Comparison of ENCODE assay signal across 11 cellular contexts in the genomic region with DNA sequence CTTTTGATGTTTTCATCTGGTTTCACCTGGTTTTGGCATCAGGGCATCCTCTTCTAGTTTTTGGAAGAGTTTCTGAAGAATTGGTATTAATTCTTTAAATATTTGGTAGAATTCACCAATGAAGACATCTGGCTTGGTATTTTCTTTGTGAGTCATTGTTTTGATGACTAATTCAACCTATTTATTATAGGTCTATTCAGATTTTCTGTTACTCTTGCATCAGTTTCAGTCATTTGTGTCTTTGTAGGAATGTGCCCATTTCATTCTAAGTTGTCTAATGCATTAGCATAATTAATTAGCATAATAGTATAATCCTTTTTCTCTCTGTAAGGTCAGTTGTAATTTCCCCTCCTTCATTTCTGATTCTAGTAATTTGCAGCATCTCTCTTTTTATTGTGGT. TPM values are rescaled to one million over a fixed set of nuclear protein-coding genes. Genes with fewer than 3 reads are reported as not detected.
DNase-seq lines count a peak whose midpoint lies in the region; ATAC-seq and TF ChIP-seq lines count a peak whose summit lies in the region.
"Had no signal": no experiment of that assay in that cellular context is flagged by ENCODE, and none has a peak within 500 bp of the region (broad histone marks: within the 10 kb centered on the region; RNA-seq: fewer than 3 reads in every experiment).

No MANE protein-coding gene starts in this region.

- no peak overlapping the region for H3K4me3 Mint-ChIP-seq in CD14-positive monocyte
- no peak overlapping the region for H3K4me3 Mint-ChIP-seq in activated naive CD8-positive, alpha-beta T cell
- H3K4me3 Mint-ChIP-seq in nephron progenitor cell = no peak overlapping the region
- H3K4me3 Mint-ChIP-seq: stimulated activated naive B cell treated with anti-CD40 and anti-IgM and Interleukin-4, amounts not matched to agents 10 μg/mL and 1 μg/mL and 100 μg/mL, for 72 hours had no signal

- DNase-seq in CD14-positive monocyte (ENCODE audit: low spot score) = no peak
- DNase-seq in foreskin fibroblast = peak; percentile 37 to 78
- no peak for DNase-seq in nephron progenitor cell
- DNase-seq in SHP77 treated with DMSO at 0.1 percent for 48 hours (lab: John Stamatoyannopoulos, UW) = no peak
- DNase-seq: heart left ventricle; NCI-H187; stimulated activated naive B cell treated with anti-CD40 and anti-IgM and Interleukin-4, amounts not matched to agents 10 μg/mL and 1 μg/mL and 100 μg/mL, for 72 hours had no signal

- peak overlapping the region; percentile 96 for H3K27ac ChIP-seq in HUES48 (ENCODE audit: low read depth, low read length)

- peaks cover 27% of the 10 kb centered on the region for H3K4me1 ChIP-seq in HUES48 (ENCODE audit: control insufficient read depth, insufficient read depth, low read length)

- H3K9ac ChIP-seq in HUES48 (ENCODE audit: low read depth, low read length) = peak overlapping the region; percentile 53; the same call in 1 of the 2 replicates

- H3K4me3 ChIP-seq in HUES48 (ENCODE audit: low read depth, low read length) (peak overlapping the region; percentile 40; the same call in 1 of the 2 replicates), foreskin fibroblast (ENCODE audit: low read depth in 1 of 2, low read length in 2 of 2) (no peak overlapping the region)
- H3K4me3 ChIP-seq: heart left ventricle had no signal

- H3K9me3 Mint-ChIP-seq in CD14-positive monocyte (peaks cover 0 to 4% (median 2%) of the 10 kb centered on the region in 7 donors), nephron progenitor cell (no peaks in the 10 kb centered on the region)
- H3K9me3 Mint-ChIP-seq in activated naive CD8-positive, alpha-beta T cell (ENCODE audit: low read depth) = no peaks in the 10 kb centered on the region
- H3K9me3 Mint-ChIP-seq: stimulated activated naive B cell treated with anti-CD40 and anti-IgM and Interleukin-4, amounts not matched to agents 10 μg/mL and 1 μg/mL and 100 μg/mL, for 72 hours had no signal

- ATAC-seq in GM18517 (IDR thresholded peaks at IDR 0.05; ENCODE audit: unreplicated experiment) (no peak), GM19351 (IDR thresholded peaks at IDR 0.05; ENCODE audit: unreplicated experiment) (no peak)
- ATAC-seq: heart left ventricle had no signal

- no peaks in the 10 kb centered on the region for H3K36me3 ChIP-seq in HUES48 (ENCODE audit: control insufficient read depth, insufficient read depth, low read length)
- H3K36me3 ChIP-seq: heart left ventricle had no signal

- H3K4me1 Mint-ChIP-seq in CD14-positive monocyte (peaks cover 88% of the 10 kb centered on the region), nephron progenitor cell (peaks cover 7% of the 10 kb centered on the region)
- H3K4me1 Mint-ChIP-seq in activated naive CD8-positive, alpha-beta T cell (ENCODE audit: low read depth) = peaks cover 22% of the 10 kb centered on the region

- H3K36me3 Mint-ChIP-seq in CD14-positive monocyte (peaks cover 3 to 5% of the 10 kb centered on the region in 2 donors), nephron progenitor cell (ENCODE audit: low read depth) (no peaks in the 10 kb centered on the region)
- no peaks in the 10 kb centered on the region for H3K36me3 Mint-ChIP-seq in activated naive CD8-positive, alpha-beta T cell
- H3K36me3 Mint-ChIP-seq: stimulated activated naive B cell treated with anti-CD40 and anti-IgM and Interleukin-4, amounts not matched to agents 10 μg/mL and 1 μg/mL and 100 μg/mL, for 72 hours had no signal

- H3K27me3 Mint-ChIP-seq in CD14-positive monocyte (ENCODE audit: low read depth in 3 of 3) (peaks cover 0 to 2% (median 0%) of the 10 kb centered on the region in 3 donors), nephron progenitor cell (ENCODE audit: low read depth, poor library complexity) (peaks cover 33% of the 10 kb centered on the region)
- no peaks in the 10 kb centered on the region for H3K27me3 Mint-ChIP-seq in activated naive CD8-positive, alpha-beta T cell

- intact Hi-C loops in CD14-positive monocyte (cut with micrococcal nuclease) = loop anchor here in 1 of 2 donors (5.0 kb wide), 1 partner anchor 115 kb away; no protein-coding TSS in a partner anchor

- no peaks in the 10 kb centered on the region for H3K27me3 ChIP-seq in HUES48 (ENCODE audit: control insufficient read depth, insufficient read depth, low read length)
- H3K27me3 ChIP-seq: heart left ventricle had no signal

- H3K27ac Mint-ChIP-seq in CD14-positive monocyte (peak overlapping the region; percentile 62 to 100 (median 98)), nephron progenitor cell (no peak overlapping the region)
- peak overlapping the region; percentile 37 for H3K27ac Mint-ChIP-seq in activated naive CD8-positive, alpha-beta T cell
- H3K27ac Mint-ChIP-seq: stimulated activated naive B cell treated with anti-CD40 and anti-IgM and Interleukin-4, amounts not matched to agents 10 μg/mL and 1 μg/mL and 100 μg/mL, for 72 hours had no signal

- no peaks in the 10 kb centered on the region for H3K9me3 ChIP-seq in HUES48 (ENCODE audit: control insufficient read depth, insufficient read depth, low read length)
- H3K9me3 ChIP-seq: heart left ventricle had no signal

- TF ChIP-seq CTCF in CD14-positive monocyte (IDR thresholded peaks at IDR 0.05) (no peak), foreskin fibroblast (IDR thresholded peaks at IDR 0.05; ENCODE audit: low read depth, low read length) (no peak), nephron progenitor cell (IDR thresholded peaks at IDR 0.05) (no peak)

RNA-seq across cellular contexts. Expression of a gene that starts 8.0 kb away (rescaled TPM):
- polyA plus RNA-seq in CD14-positive monocyte = 10 to 100 TPM; 11.1 to 13.2 TPM

RNA-seq across cellular contexts. Expression of a gene that starts 34.2 kb away (rescaled TPM):
- under 1 TPM in 1 of 2 donors, not detected in 1; 0.18 TPM for polyA plus RNA-seq in CD14-positive monocyte

RNA-seq across cellular contexts. Expression of a gene that starts 51.6 kb away (rescaled TPM):
- polyA plus RNA-seq in CD14-positive monocyte = 1 to 10 TPM; 2.0 to 2.1 TPM

Comparison
In these comparisons a context has a peak if more than half of its experiments do, and no peak if none do; other contexts are left out.
1. DNase-seq: peak in foreskin fibroblast (2 of 2); none in CD14-positive monocyte (single experiment), nephron progenitor cell (single experiment) and SHP77 treated with DMSO at 0.1 percent for 48 hours (single experiment).